ENCODE assay signal across 2 cellular contexts in the genomic region with DNA sequence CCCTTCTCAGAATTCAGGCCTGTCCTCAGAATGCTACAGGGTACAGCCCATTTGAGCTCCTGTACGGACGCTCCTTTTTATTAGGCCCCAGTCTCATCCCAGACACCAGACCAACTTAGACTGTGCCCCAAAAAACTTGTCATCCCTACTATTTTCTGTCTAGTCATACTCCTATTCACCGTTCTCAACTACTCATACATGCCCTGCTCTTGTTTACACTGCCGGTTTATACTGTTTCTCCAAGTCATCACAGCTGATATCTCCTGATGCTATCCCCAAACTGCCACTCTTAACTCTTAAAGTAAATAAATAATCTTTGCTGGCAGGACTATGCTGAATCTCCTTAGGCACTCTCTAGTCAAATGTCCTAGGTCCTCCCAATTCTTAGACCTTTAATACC.
A peak's percentile ranks its signal among the peaks of the same experiment; 100 is the strongest.
TF ChIP-seq lines count a peak whose summit lies in the region.
"Not testable (repeated sequence)": the region's sequence is repeated elsewhere in the genome, so short reads cannot be mapped to it uniquely, and the experiment has no call there.

No MANE protein-coding gene starts in this region.

TF ChIP-seq in A549, 52 proteins besides CTCF, POLR2A, EP300 and RAD21:
- TF ChIP-seq MAFK (IDR thresholded peaks at IDR 0.05; ENCODE audit: partially characterized antibody), result peak; percentile 17

TF ChIP-seq in K562, 482 proteins besides CTCF, POLR2A, EP300 and RAD21 (continues in another document):
- TF ChIP-seq ZEB2 (IDR thresholded peaks at IDR 0.05), result peak; percentile 76
- TF ChIP-seq, protein P1, sequence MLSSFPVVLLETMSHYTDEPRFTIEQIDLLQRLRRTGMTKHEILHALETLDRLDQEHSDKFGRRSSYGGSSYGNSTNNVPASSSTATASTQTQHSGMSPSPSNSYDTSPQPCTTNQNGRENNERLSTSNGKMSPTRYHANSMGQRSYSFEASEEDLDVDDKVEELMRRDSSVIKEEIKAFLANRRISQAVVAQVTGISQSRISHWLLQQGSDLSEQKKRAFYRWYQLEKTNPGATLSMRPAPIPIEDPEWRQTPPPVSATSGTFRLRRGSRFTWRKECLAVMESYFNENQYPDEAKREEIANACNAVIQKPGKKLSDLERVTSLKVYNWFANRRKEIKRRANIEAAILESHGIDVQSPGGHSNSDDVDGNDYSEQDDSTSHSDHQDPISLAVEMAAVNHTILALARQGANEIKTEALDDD (IDR thresholded peaks at IDR 0.05), result peak; percentile 45; the same call in 1 of the 2 replicates
- TF ChIP-seq, protein P2, sequence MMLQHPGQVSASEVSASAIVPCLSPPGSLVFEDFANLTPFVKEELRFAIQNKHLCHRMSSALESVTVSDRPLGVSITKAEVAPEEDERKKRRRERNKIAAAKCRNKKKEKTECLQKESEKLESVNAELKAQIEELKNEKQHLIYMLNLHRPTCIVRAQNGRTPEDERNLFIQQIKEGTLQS (IDR thresholded peaks at IDR 0.05), result peak; percentile 50
- TF ChIP-seq, protein P2 (CRISPR knock-in tag; conservative IDR thresholded peaks at IDR 0.05), result not testable (repeated sequence)
- TF ChIP-seq, protein P3, sequence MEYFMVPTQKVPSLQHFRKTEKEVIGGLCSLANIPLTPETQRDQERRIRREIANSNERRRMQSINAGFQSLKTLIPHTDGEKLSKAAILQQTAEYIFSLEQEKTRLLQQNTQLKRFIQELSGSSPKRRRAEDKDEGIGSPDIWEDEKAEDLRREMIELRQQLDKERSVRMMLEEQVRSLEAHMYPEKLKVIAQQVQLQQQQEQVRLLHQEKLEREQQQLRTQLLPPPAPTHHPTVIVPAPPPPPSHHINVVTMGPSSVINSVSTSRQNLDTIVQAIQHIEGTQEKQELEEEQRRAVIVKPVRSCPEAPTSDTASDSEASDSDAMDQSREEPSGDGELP (CRISPR knock-in tag; IDR thresholded peaks at IDR 0.05; ENCODE audit: borderline replicate concordance), result peak; percentile 36; the same call in 1 of the 2 replicates
- TF ChIP-seq BACH1 (tag; IDR thresholded peaks at IDR 0.05), result peak; percentile 65; the same call in 1 of the 2 replicates
- peak; percentile 93 for TF ChIP-seq DACH1 (IDR thresholded peaks at IDR 0.05; ENCODE audit: partially characterized antibody)
- TF ChIP-seq MTA3 (IDR thresholded peaks at IDR 0.05; ENCODE audit: borderline replicate concordance), result peak; percentile 64
- TF ChIP-seq, protein P4, sequence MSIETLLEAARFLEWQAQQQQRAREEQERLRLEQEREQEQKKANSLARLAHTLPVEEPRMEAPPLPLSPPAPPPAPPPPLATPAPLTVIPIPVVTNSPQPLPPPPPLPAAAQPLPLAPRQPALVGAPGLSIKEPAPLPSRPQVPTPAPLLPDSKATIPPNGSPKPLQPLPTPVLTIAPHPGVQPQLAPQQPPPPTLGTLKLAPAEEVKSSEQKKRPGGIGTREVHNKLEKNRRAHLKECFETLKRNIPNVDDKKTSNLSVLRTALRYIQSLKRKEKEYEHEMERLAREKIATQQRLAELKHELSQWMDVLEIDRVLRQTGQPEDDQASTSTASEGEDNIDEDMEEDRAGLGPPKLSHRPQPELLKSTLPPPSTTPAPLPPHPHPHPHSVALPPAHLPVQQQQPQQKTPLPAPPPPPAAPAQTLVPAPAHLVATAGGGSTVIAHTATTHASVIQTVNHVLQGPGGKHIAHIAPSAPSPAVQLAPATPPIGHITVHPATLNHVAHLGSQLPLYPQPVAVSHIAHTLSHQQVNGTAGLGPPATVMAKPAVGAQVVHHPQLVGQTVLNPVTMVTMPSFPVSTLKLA (conservative IDR thresholded peaks at IDR 0.05), result peak; percentile 62 to 83; a peak in 3 of 4 replicates
- TF ChIP-seq ATF7 (IDR thresholded peaks at IDR 0.05), result peak; percentile 63; the same call in 1 of the 2 replicates
- TF ChIP-seq LEF1 (IDR thresholded peaks at IDR 0.05), result peak; percentile 69; the same call in 1 of the 2 replicates
- peak; percentile 69; the same call in 1 of the 2 replicates for TF ChIP-seq MTA1 (IDR thresholded peaks at IDR 0.05; ENCODE audit: borderline replicate concordance)
- 0 out of 2 replicates have a peak, but pooled peaks have one; percentile 15 for TF ChIP-seq NFIC (IDR thresholded peaks at IDR 0.05)
- peak; percentile 90 for TF ChIP-seq DPF2 (IDR thresholded peaks at IDR 0.05)
- peak; percentile 38; the same call in 1 of the 2 replicates for TF ChIP-seq CBFA2T3 (IDR thresholded peaks at IDR 0.05)
- TF ChIP-seq, protein P5, sequence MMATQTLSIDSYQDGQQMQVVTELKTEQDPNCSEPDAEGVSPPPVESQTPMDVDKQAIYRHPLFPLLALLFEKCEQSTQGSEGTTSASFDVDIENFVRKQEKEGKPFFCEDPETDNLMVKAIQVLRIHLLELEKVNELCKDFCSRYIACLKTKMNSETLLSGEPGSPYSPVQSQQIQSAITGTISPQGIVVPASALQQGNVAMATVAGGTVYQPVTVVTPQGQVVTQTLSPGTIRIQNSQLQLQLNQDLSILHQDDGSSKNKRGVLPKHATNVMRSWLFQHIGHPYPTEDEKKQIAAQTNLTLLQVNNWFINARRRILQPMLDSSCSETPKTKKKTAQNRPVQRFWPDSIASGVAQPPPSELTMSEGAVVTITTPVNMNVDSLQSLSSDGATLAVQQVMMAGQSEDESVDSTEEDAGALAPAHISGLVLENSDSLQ (IDR thresholded peaks at IDR 0.05), result peak; percentile 90
- peak; percentile 40; the same call in 1 of the 2 replicates for TF ChIP-seq HDAC2 (IDR thresholded peaks at IDR 0.05)
- TF ChIP-seq ESRRA (IDR thresholded peaks at IDR 0.05; ENCODE audit: borderline replicate concordance, low read depth), result 0 out of 2 replicates have a peak, but pooled peaks have one; percentile 12
- peak; percentile 89 for TF ChIP-seq TAF9B (IDR thresholded peaks at IDR 0.05; ENCODE audit: partially characterized antibody)
- not testable (repeated sequence) for TF ChIP-seq ATF1 (CRISPR knock-in tag; IDR thresholded peaks at IDR 0.05)
- TF ChIP-seq ATF1 (tag; IDR thresholded peaks at IDR 0.05), result peak; percentile 52; the same call in 1 of the 2 replicates
- peak; percentile 85 for TF ChIP-seq SMARCE1 (IDR thresholded peaks at IDR 0.05)
- TF ChIP-seq, protein P6, sequence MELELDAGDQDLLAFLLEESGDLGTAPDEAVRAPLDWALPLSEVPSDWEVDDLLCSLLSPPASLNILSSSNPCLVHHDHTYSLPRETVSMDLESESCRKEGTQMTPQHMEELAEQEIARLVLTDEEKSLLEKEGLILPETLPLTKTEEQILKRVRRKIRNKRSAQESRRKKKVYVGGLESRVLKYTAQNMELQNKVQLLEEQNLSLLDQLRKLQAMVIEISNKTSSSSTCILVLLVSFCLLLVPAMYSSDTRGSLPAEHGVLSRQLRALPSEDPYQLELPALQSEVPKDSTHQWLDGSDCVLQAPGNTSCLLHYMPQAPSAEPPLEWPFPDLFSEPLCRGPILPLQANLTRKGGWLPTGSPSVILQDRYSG (tag; conservative IDR thresholded peaks at IDR 0.05; ENCODE audit: low read depth), result 0 out of 2 replicates have a peak, but pooled peaks have one; percentile 51
- TF ChIP-seq MAFF (IDR thresholded peaks at IDR 0.05; ENCODE audit: low read length), result peak; percentile 49; the same call in 1 of the 2 replicates
- peak; percentile 77 for TF ChIP-seq GATAD2B (IDR thresholded peaks at IDR 0.05; ENCODE audit: borderline replicate concordance)
- TF ChIP-seq ZNF316 (IDR thresholded peaks at IDR 0.05), result peak; percentile 99
- TF ChIP-seq NCOR1 (IDR thresholded peaks at IDR 0.05), result peak; percentile 73
- peak; percentile 99 for TF ChIP-seq MAFG (tag; conservative IDR thresholded peaks at IDR 0.05)
- TF ChIP-seq EP400 (IDR thresholded peaks at IDR 0.05), result peak; percentile 57; the same call in 1 of the 2 replicates
- TF ChIP-seq MAFK (IDR thresholded peaks at IDR 0.05; ENCODE audit: low read length), result peak; percentile 36; the same call in 1 of the 2 replicates
- TF ChIP-seq, protein P7, sequence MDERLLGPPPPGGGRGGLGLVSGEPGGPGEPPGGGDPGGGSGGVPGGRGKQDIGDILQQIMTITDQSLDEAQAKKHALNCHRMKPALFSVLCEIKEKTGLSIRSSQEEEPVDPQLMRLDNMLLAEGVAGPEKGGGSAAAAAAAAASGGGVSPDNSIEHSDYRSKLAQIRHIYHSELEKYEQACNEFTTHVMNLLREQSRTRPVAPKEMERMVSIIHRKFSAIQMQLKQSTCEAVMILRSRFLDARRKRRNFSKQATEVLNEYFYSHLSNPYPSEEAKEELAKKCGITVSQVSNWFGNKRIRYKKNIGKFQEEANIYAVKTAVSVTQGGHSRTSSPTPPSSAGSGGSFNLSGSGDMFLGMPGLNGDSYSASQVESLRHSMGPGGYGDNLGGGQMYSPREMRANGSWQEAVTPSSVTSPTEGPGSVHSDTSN (CRISPR knock-in tag; IDR thresholded peaks at IDR 0.05; ENCODE audit: low read depth), result not testable (repeated sequence)
- TF ChIP-seq, protein P7 (tag; conservative IDR thresholded peaks at IDR 0.05; ENCODE audit: low read depth), result peak; percentile 85
- TF ChIP-seq, protein P8, sequence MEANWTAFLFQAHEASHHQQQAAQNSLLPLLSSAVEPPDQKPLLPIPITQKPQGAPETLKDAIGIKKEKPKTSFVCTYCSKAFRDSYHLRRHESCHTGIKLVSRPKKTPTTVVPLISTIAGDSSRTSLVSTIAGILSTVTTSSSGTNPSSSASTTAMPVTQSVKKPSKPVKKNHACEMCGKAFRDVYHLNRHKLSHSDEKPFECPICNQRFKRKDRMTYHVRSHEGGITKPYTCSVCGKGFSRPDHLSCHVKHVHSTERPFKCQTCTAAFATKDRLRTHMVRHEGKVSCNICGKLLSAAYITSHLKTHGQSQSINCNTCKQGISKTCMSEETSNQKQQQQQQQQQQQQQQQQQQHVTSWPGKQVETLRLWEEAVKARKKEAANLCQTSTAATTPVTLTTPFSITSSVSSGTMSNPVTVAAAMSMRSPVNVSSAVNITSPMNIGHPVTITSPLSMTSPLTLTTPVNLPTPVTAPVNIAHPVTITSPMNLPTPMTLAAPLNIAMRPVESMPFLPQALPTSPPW (CRISPR knock-in tag; IDR thresholded peaks at IDR 0.05), result peak; percentile 39; the same call in 1 of the 2 replicates
- peak; percentile 94 for TF ChIP-seq NFE2L1 (tag; IDR thresholded peaks at IDR 0.05; ENCODE audit: borderline replicate concordance, low read depth)
- 0 out of 2 replicates have a peak, but pooled peaks have one; percentile 39 for TF ChIP-seq ZNF766 (CRISPR knock-in tag; conservative IDR thresholded peaks at IDR 0.05)
- TF ChIP-seq TEAD1 (CRISPR knock-in tag; IDR thresholded peaks at IDR 0.05), result 0 out of 4 replicates have a peak, but pooled peaks of 1 of the 2 experiments have one; percentile 13
- peak; percentile 36; the same call in 1 of the 2 replicates for TF ChIP-seq TAL1 (IDR thresholded peaks at IDR 0.05)
- TF ChIP-seq SMARCA4 (IDR thresholded peaks at IDR 0.05), result peak; percentile 92
- peak; percentile 69 for TF ChIP-seq POLR2H (tag; IDR thresholded peaks at IDR 0.05; ENCODE audit: low read depth)
- peak; percentile 98 to 99 for TF ChIP-seq FOXK2 (conservative IDR thresholded peaks at IDR 0.05 in 1 of 2, IDR thresholded peaks at IDR 0.05 in 1 of 2; ENCODE audit: low read depth in 2 of 2)
- TF ChIP-seq, protein P9, sequence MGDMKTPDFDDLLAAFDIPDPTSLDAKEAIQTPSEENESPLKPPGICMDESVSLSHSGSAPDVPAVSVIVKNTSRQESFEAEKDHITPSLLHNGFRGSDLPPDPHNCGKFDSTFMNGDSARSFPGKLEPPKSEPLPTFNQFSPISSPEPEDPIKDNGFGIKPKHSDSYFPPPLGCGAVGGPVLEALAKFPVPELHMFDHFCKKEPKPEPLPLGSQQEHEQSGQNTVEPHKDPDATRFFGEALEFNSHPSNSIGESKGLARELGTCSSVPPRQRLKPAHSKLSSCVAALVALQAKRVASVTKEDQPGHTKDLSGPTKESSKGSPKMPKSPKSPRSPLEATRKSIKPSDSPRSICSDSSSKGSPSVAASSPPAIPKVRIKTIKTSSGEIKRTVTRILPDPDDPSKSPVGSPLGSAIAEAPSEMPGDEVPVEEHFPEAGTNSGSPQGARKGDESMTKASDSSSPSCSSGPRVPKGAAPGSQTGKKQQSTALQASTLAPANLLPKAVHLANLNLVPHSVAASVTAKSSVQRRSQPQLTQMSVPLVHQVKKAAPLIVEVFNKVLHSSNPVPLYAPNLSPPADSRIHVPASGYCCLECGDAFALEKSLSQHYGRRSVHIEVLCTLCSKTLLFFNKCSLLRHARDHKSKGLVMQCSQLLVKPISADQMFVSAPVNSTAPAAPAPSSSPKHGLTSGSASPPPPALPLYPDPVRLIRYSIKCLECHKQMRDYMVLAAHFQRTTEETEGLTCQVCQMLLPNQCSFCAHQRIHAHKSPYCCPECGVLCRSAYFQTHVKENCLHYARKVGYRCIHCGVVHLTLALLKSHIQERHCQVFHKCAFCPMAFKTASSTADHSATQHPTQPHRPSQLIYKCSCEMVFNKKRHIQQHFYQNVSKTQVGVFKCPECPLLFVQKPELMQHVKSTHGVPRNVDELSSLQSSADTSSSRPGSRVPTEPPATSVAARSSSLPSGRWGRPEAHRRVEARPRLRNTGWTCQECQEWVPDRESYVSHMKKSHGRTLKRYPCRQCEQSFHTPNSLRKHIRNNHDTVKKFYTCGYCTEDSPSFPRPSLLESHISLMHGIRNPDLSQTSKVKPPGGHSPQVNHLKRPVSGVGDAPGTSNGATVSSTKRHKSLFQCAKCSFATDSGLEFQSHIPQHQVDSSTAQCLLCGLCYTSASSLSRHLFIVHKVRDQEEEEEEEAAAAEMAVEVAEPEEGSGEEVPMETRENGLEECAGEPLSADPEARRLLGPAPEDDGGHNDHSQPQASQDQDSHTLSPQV (IDR thresholded peaks at IDR 0.05), result peak; percentile 87
- TF ChIP-seq NCOA1 (IDR thresholded peaks at IDR 0.05; ENCODE audit: low read depth), result peak; percentile 79; the same call in 1 of the 2 replicates
- 0 out of 4 replicates have a peak, but pooled peaks of 1 of the 2 experiments have one; percentile 60 for TF ChIP-seq ARNT (IDR thresholded peaks at IDR 0.05)
- TF ChIP-seq FOXA3 (CRISPR knock-in tag; conservative IDR thresholded peaks at IDR 0.05 in 1 of 2, IDR thresholded peaks at IDR 0.05 in 1 of 2), result peak; percentile 91 to 99
- 0 out of 4 replicates have a peak, but pooled peaks of 1 of the 2 experiments have one; percentile 7 for TF ChIP-seq RCOR1 (IDR thresholded peaks at IDR 0.05; ENCODE audit: borderline replicate concordance in 1 of 2, low read depth in 2 of 2, low read length in 2 of 2)
- TF ChIP-seq SMAD4 (CRISPR knock-in tag; conservative IDR thresholded peaks at IDR 0.05), result peak; percentile 39
- TF ChIP-seq ARID1B (IDR thresholded peaks at IDR 0.05), result peak; percentile 85
- peak; percentile 33; the same call in 1 of the 2 replicates for TF ChIP-seq CTBP1 (IDR thresholded peaks at IDR 0.05; ENCODE audit: borderline replicate concordance)
- TF ChIP-seq NFE2 (IDR thresholded peaks at IDR 0.05; ENCODE audit: low read depth), result peak; percentile 88
